Comparison of ENCODE assay signal across 1 cellular context in the genomic region with DNA sequence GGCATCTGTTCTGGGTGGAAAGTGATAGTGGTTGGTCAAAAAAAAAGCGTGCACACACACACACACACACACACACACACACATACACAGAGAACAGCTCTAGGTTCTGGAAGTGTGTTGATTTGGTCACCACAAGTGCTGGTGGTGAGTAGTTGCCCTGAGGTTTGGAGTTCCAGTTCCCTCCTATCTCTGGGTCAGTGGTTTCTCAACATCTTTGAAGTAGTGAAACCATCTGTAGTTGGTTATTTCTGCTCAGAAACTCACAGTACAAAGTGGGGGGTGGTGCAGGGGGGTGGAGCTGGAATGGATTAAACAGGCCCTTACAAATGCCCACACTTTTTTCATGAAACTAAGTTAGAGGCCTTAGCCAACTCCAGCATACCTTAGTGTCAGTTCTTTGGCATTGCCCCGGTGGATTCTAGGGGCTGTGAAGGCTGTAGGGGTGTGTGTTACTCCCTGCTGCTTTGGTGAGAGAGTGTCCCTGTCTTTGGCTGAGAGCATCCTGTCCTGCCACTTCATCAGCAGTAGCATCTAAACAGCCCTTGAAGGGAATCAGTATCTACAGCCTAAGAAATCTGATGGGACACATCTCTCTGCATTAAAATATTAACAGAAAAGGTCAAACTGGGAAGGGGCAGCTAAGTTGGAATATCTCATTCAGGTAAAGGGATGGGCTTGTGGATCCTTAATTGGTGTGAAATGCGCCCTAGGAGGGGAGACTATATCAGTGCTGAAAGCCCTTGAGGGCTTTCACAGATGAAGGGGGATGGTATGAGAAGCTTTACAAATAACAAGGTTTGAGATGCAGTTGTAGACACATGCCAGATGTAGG.
TF ChIP-seq lines count a peak whose summit lies in the region.

No MANE protein-coding gene starts in this region.

TF ChIP-seq in HepG2, 621 proteins besides CTCF, POLR2A, EP300 and RAD21 (continued from another document):
- TF ChIP-seq, protein P1, sequence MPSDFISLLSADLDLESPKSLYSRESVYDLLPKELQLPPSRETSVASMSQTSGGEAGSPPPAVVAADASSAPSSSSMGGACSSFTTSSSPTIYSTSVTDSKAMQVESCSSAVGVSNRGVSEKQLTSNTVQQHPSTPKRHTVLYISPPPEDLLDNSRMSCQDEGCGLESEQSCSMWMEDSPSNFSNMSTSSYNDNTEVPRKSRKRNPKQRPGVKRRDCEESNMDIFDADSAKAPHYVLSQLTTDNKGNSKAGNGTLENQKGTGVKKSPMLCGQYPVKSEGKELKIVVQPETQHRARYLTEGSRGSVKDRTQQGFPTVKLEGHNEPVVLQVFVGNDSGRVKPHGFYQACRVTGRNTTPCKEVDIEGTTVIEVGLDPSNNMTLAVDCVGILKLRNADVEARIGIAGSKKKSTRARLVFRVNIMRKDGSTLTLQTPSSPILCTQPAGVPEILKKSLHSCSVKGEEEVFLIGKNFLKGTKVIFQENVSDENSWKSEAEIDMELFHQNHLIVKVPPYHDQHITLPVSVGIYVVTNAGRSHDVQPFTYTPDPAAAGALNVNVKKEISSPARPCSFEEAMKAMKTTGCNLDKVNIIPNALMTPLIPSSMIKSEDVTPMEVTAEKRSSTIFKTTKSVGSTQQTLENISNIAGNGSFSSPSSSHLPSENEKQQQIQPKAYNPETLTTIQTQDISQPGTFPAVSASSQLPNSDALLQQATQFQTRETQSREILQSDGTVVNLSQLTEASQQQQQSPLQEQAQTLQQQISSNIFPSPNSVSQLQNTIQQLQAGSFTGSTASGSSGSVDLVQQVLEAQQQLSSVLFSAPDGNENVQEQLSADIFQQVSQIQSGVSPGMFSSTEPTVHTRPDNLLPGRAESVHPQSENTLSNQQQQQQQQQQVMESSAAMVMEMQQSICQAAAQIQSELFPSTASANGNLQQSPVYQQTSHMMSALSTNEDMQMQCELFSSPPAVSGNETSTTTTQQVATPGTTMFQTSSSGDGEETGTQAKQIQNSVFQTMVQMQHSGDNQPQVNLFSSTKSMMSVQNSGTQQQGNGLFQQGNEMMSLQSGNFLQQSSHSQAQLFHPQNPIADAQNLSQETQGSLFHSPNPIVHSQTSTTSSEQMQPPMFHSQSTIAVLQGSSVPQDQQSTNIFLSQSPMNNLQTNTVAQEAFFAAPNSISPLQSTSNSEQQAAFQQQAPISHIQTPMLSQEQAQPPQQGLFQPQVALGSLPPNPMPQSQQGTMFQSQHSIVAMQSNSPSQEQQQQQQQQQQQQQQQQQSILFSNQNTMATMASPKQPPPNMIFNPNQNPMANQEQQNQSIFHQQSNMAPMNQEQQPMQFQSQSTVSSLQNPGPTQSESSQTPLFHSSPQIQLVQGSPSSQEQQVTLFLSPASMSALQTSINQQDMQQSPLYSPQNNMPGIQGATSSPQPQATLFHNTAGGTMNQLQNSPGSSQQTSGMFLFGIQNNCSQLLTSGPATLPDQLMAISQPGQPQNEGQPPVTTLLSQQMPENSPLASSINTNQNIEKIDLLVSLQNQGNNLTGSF (CRISPR knock-in tag; IDR thresholded peaks at IDR 0.05), result no peak
- TF ChIP-seq CEBPG (CRISPR knock-in tag; IDR thresholded peaks at IDR 0.05) (no peak), ZNF430 (CRISPR knock-in tag; IDR thresholded peaks at IDR 0.05) (no peak), CENPX (CRISPR knock-in tag; IDR thresholded peaks at IDR 0.05) (no peak), ZNF724P (CRISPR knock-in tag; IDR thresholded peaks at IDR 0.05; ENCODE audit: borderline replicate concordance) (no peak)
- TF ChIP-seq, protein P2, sequence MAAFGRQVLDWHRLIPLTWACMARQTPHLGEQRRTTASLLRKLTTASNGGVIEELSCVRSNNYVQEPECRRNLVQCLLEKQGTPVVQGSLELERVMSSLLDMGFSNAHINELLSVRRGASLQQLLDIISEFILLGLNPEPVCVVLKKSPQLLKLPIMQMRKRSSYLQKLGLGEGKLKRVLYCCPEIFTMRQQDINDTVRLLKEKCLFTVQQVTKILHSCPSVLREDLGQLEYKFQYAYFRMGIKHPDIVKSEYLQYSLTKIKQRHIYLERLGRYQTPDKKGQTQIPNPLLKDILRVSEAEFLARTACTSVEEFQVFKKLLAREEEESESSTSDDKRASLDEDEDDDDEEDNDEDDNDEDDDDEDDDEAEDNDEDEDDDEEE (CRISPR knock-in tag; IDR thresholded peaks at IDR 0.05), result no peak
